ENCODE assay signal across 1 cellular context in the genomic region with DNA sequence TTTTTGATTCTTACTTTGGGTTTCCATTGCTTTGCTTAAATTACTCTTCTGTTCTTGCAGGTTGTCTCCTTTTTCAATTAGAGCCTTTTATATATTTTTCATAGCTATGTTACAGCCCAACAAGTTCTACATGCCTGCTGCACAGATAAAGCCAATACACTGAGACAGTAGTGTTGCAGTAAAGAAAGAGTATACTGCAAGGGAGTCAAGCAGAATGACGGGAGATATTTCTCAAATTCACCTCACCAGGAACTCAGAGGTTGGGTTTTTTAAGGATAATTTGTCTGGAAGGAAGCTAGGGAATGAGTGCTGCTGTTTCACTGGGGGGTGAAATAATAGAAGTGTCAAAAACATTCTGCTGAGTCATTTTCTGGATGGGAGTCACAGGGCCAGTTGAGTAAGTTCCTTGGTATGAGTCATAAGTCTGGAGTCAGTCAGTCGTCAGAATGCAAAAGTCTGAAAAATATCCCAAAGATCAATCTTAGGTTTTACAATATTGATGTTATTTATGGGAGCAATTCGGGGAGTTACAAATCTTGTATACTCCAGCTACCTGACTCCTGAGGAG.
A peak's percentile ranks its signal among the peaks of the same experiment; 100 is the strongest.
TF ChIP-seq lines count a peak whose summit lies in the region.

No MANE protein-coding gene starts in this region.

TF ChIP-seq in K562, 482 proteins besides CTCF, POLR2A, EP300 and RAD21 (continued from another document and continues in another):
- no peak for TF ChIP-seq HCFC1 (IDR thresholded peaks at IDR 0.05; ENCODE audit: low read depth, low read length)
- TF ChIP-seq, protein P1, sequence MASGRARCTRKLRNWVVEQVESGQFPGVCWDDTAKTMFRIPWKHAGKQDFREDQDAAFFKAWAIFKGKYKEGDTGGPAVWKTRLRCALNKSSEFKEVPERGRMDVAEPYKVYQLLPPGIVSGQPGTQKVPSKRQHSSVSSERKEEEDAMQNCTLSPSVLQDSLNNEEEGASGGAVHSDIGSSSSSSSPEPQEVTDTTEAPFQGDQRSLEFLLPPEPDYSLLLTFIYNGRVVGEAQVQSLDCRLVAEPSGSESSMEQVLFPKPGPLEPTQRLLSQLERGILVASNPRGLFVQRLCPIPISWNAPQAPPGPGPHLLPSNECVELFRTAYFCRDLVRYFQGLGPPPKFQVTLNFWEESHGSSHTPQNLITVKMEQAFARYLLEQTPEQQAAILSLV (tag; IDR thresholded peaks at IDR 0.05) = no peak
- TF ChIP-seq, protein P2, sequence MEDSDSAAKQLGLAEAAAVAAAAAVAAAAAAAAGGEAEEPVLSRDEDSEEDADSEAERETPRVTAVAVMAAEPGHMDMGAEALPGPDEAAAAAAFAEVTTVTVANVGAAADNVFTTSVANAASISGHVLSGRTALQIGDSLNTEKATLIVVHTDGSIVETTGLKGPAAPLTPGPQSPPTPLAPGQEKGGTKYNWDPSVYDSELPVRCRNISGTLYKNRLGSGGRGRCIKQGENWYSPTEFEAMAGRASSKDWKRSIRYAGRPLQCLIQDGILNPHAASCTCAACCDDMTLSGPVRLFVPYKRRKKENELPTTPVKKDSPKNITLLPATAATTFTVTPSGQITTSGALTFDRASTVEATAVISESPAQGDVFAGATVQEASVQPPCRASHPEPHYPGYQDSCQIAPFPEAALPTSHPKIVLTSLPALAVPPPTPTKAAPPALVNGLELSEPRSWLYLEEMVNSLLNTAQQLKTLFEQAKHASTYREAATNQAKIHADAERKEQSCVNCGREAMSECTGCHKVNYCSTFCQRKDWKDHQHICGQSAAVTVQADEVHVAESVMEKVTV (CRISPR knock-in tag; IDR thresholded peaks at IDR 0.05) = no peak
- TF ChIP-seq, protein P3, sequence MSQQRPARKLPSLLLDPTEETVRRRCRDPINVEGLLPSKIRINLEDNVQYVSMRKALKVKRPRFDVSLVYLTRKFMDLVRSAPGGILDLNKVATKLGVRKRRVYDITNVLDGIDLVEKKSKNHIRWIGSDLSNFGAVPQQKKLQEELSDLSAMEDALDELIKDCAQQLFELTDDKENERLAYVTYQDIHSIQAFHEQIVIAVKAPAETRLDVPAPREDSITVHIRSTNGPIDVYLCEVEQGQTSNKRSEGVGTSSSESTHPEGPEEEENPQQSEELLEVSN (IDR thresholded peaks at IDR 0.05; ENCODE audit: borderline replicate concordance in 1 of 2, extremely low read depth in 1 of 2, insufficient read depth in 1 of 2, insufficient read length in 1 of 2, low read depth in 1 of 2, low read length in 1 of 2, poor library complexity in 1 of 2, severe bottlenecking in 1 of 2) = no peak
- peak; percentile 91 for TF ChIP-seq ZNF316 (IDR thresholded peaks at IDR 0.05)
- TF ChIP-seq, protein P4, sequence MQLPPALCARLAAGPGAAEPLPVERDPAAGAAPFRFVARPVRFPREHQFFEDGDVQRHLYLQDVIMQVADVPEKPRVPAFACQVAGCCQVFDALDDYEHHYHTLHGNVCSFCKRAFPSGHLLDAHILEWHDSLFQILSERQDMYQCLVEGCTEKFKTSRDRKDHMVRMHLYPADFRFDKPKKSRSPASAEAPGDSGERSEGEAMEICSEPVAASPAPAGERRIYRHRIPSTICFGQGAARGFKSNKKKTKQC (CRISPR knock-in tag; IDR thresholded peaks at IDR 0.05) = no peak
- no peak for TF ChIP-seq JUNB (CRISPR knock-in tag; conservative IDR thresholded peaks at IDR 0.05)
- TF ChIP-seq TBL1XR1 (IDR thresholded peaks at IDR 0.05; ENCODE audit: low read length in 2 of 2) = no peak
- peak; percentile 83 for TF ChIP-seq NFE2L1 (tag; IDR thresholded peaks at IDR 0.05; ENCODE audit: borderline replicate concordance, low read depth)
- TF ChIP-seq, protein P5, sequence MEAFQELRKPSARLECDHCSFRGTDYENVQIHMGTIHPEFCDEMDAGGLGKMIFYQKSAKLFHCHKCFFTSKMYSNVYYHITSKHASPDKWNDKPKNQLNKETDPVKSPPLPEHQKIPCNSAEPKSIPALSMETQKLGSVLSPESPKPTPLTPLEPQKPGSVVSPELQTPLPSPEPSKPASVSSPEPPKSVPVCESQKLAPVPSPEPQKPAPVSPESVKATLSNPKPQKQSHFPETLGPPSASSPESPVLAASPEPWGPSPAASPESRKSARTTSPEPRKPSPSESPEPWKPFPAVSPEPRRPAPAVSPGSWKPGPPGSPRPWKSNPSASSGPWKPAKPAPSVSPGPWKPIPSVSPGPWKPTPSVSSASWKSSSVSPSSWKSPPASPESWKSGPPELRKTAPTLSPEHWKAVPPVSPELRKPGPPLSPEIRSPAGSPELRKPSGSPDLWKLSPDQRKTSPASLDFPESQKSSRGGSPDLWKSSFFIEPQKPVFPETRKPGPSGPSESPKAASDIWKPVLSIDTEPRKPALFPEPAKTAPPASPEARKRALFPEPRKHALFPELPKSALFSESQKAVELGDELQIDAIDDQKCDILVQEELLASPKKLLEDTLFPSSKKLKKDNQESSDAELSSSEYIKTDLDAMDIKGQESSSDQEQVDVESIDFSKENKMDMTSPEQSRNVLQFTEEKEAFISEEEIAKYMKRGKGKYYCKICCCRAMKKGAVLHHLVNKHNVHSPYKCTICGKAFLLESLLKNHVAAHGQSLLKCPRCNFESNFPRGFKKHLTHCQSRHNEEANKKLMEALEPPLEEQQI (IDR thresholded peaks at IDR 0.05) = peak; percentile 49; the same call in 1 of the 2 replicates
- TF ChIP-seq ZNF253 (CRISPR knock-in tag; conservative IDR thresholded peaks at IDR 0.05) = no peak
- TF ChIP-seq TARDBP (IDR thresholded peaks at IDR 0.05) = no peak
- peak; percentile 97 for TF ChIP-seq TRIM28 (IDR thresholded peaks at IDR 0.05)
- TF ChIP-seq BHLHE40 (IDR thresholded peaks at IDR 0.05; ENCODE audit: low read length) = no peak
- TF ChIP-seq, protein P6, sequence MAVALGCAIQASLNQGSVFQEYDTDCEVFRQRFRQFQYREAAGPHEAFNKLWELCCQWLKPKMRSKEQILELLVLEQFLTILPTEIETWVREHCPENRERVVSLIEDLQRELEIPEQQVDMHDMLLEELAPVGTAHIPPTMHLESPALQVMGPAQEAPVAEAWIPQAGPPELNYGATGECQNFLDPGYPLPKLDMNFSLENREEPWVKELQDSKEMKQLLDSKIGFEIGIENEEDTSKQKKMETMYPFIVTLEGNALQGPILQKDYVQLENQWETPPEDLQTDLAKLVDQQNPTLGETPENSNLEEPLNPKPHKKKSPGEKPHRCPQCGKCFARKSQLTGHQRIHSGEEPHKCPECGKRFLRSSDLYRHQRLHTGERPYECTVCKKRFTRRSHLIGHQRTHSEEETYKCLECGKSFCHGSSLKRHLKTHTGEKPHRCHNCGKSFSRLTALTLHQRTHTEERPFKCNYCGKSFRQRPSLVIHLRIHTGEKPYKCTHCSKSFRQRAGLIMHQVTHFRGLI (CRISPR knock-in tag; IDR thresholded peaks at IDR 0.05) = no peak
- TF ChIP-seq NCOA1 (IDR thresholded peaks at IDR 0.05; ENCODE audit: low read depth) = no peak
- peak; percentile 91 for TF ChIP-seq MAFG (tag; conservative IDR thresholded peaks at IDR 0.05)
- no peak for TF ChIP-seq ZNF347 (CRISPR knock-in tag; IDR thresholded peaks at IDR 0.05; ENCODE audit: low read depth)
- no peak for TF ChIP-seq ETS2 (tag; IDR thresholded peaks at IDR 0.05; ENCODE audit: borderline replicate concordance, poor library complexity, severe bottlenecking)
- peak; percentile 64; the same call in 1 of the 2 replicates for TF ChIP-seq SMARCE1 (IDR thresholded peaks at IDR 0.05)
- TF ChIP-seq MXI1 (IDR thresholded peaks at IDR 0.05; ENCODE audit: low read depth, low read length) = no peak
- TF ChIP-seq HOXB6 (CRISPR knock-in tag; IDR thresholded peaks at IDR 0.05; ENCODE audit: borderline replicate concordance) = no peak
- no peak for TF ChIP-seq ERF (CRISPR knock-in tag; IDR thresholded peaks at IDR 0.05)
- no peak for TF ChIP-seq KAT2B (IDR thresholded peaks at IDR 0.05; ENCODE audit: low read depth, low read length)
- no peak for TF ChIP-seq CBX1 (IDR thresholded peaks at IDR 0.05; ENCODE audit: low read depth)
- no peak for TF ChIP-seq NFRKB (IDR thresholded peaks at IDR 0.05; ENCODE audit: low read depth)
- TF ChIP-seq, protein P7, sequence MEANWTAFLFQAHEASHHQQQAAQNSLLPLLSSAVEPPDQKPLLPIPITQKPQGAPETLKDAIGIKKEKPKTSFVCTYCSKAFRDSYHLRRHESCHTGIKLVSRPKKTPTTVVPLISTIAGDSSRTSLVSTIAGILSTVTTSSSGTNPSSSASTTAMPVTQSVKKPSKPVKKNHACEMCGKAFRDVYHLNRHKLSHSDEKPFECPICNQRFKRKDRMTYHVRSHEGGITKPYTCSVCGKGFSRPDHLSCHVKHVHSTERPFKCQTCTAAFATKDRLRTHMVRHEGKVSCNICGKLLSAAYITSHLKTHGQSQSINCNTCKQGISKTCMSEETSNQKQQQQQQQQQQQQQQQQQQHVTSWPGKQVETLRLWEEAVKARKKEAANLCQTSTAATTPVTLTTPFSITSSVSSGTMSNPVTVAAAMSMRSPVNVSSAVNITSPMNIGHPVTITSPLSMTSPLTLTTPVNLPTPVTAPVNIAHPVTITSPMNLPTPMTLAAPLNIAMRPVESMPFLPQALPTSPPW (CRISPR knock-in tag; IDR thresholded peaks at IDR 0.05) = no peak
- TF ChIP-seq KLF13 (tag; IDR thresholded peaks at IDR 0.05; ENCODE audit: borderline replicate concordance, low read depth) = no peak
- TF ChIP-seq, protein P8, sequence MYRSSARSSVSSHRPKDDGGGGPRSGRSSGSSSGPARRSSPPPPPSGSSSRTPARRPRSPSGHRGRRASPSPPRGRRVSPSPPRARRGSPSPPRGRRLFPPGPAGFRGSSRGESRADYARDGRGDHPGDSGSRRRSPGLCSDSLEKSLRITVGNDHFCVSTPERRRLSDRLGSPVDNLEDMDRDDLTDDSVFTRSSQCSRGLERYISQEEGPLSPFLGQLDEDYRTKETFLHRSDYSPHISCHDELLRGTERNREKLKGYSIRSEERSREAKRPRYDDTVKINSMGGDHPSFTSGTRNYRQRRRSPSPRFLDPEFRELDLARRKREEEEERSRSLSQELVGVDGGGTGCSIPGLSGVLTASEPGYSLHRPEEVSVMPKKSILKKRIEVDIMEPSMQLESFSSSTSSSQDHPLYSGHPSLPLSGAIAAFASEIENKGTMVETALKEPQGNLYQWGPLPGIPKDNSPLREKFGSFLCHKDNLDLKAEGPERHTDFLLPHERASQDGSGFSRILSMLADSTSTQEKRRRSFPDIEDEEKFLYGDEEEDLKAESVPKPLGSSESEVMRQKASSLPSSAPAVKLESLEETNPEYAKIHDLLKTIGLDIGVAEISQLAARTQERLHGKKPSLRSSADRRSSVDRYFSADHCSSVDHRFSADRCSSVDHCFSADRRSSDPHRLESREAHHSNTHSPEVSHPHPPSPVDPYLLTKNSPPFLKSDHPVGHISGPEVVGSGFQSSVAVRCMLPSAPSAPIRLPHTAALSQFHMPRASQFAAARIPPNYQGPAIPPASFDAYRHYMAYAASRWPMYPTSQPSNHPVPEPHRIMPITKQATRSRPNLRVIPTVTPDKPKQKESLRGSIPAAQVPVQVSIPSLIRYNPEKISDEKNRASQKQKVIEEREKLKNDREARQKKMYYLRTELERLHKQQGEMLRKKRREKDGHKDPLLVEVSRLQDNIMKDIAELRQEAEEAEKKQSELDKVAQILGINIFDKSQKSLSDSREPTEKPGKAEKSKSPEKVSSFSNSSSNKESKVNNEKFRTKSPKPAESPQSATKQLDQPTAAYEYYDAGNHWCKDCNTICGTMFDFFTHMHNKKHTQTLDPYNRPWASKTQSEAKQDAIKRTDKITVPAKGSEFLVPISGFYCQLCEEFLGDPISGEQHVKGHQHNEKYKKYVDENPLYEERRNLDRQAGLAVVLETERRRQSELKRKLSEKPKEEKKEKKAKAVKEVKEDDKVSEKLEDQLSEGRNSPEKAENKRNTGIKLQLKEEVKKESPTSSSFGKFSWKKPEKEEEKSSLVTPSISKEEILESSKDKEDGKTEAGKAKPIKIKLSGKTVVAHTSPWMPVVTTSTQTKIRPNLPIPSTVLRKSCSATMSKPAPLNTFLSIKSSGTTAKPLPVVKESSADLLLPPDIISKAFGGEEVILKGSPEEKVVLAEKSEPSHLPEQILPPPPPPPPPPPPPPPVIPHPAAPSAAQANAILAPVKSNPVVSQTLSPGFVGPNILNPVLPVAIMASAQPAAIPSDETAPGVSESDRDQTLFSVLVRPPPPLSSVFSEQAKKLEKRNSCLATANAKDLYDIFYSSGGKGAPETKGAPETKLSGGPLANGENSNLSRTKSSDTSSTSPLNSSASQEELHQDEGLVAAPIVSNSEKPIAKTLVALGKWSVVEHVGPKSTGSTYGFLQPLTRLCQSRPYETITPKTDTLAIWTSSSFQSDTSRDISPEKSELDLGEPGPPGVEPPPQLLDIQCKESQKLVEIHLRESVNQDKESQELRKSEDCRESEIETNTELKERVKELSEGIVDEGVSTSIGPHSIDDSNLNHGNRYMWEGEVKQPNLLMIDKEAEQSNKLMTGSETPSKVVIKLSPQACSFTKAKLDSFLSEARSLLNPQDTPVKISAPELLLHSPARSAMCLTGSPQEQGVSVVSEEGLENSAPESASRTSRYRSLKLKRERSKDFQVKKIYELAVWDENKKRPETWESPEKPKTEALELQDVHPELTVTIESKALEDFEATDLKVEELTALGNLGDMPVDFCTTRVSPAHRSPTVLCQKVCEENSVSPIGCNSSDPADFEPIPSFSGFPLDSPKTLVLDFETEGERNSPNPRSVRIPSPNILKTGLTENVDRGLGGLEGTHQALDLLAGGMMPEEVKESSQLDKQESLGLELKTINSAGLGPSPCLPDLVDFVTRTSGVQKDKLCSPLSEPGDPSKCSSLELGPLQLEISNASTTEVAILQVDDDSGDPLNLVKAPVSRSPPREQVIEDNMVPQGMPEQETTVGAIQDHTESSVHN (IDR thresholded peaks at IDR 0.05; ENCODE audit: borderline replicate concordance in 1 of 2, low read depth in 1 of 2) = peak in 1 of 2 experiments; percentile 43; a peak in 1 of 4 replicates
- no peak for TF ChIP-seq ELF2 (CRISPR knock-in tag; IDR thresholded peaks at IDR 0.05)
- TF ChIP-seq MCM5 (IDR thresholded peaks at IDR 0.05; ENCODE audit: low read depth) = no peak
- TF ChIP-seq C11orf30 (IDR thresholded peaks at IDR 0.05; ENCODE audit: low read depth) = peak; percentile 78
- TF ChIP-seq, protein P9, sequence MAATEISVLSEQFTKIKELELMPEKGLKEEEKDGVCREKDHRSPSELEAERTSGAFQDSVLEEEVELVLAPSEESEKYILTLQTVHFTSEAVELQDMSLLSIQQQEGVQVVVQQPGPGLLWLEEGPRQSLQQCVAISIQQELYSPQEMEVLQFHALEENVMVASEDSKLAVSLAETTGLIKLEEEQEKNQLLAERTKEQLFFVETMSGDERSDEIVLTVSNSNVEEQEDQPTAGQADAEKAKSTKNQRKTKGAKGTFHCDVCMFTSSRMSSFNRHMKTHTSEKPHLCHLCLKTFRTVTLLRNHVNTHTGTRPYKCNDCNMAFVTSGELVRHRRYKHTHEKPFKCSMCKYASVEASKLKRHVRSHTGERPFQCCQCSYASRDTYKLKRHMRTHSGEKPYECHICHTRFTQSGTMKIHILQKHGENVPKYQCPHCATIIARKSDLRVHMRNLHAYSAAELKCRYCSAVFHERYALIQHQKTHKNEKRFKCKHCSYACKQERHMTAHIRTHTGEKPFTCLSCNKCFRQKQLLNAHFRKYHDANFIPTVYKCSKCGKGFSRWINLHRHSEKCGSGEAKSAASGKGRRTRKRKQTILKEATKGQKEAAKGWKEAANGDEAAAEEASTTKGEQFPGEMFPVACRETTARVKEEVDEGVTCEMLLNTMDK (IDR thresholded peaks at IDR 0.05; ENCODE audit: borderline replicate concordance, insufficient read depth, low read depth, low read length, poor library complexity, severe bottlenecking) = no peak
- TF ChIP-seq SETDB1 (IDR thresholded peaks at IDR 0.05; ENCODE audit: low read length) = no peak
- no peak for TF ChIP-seq ZNF282 (CRISPR knock-in tag; IDR thresholded peaks at IDR 0.05)
- TF ChIP-seq, protein P10, sequence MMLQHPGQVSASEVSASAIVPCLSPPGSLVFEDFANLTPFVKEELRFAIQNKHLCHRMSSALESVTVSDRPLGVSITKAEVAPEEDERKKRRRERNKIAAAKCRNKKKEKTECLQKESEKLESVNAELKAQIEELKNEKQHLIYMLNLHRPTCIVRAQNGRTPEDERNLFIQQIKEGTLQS (IDR thresholded peaks at IDR 0.05) = peak; percentile 94
- TF ChIP-seq, protein P10 (CRISPR knock-in tag; conservative IDR thresholded peaks at IDR 0.05) = no peak
